In genomic region chr7:128725524-128725923, GRCh38 we compare ENCODE assay signal across 4 cellular contexts.
TF ChIP-seq lines count a peak whose summit lies in the region.

No MANE protein-coding gene starts in this region.

TF ChIP-seq in A549, 52 proteins besides CTCF, POLR2A, EP300 and RAD21:
- TF ChIP-seq USF2 (IDR thresholded peaks at IDR 0.05) (peak; percentile 46), SREBF2 (IDR thresholded peaks at IDR 0.05) (no peak)

TF ChIP-seq in HCT116, 20 proteins besides CTCF, POLR2A, EP300 and RAD21:
- TF ChIP-seq EZH2 (IDR thresholded peaks at IDR 0.05), result no peak
- TF ChIP-seq ELF1 (IDR thresholded peaks at IDR 0.05; ENCODE audit: borderline replicate concordance, low read depth), result no peak
- no peak for TF ChIP-seq YY1 (IDR thresholded peaks at IDR 0.05; ENCODE audit: extremely low read depth, insufficient replicate concordance, low read depth, low read length)
- TF ChIP-seq, protein P1, sequence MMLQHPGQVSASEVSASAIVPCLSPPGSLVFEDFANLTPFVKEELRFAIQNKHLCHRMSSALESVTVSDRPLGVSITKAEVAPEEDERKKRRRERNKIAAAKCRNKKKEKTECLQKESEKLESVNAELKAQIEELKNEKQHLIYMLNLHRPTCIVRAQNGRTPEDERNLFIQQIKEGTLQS (IDR thresholded peaks at IDR 0.05), result no peak
- TF ChIP-seq, protein P2, sequence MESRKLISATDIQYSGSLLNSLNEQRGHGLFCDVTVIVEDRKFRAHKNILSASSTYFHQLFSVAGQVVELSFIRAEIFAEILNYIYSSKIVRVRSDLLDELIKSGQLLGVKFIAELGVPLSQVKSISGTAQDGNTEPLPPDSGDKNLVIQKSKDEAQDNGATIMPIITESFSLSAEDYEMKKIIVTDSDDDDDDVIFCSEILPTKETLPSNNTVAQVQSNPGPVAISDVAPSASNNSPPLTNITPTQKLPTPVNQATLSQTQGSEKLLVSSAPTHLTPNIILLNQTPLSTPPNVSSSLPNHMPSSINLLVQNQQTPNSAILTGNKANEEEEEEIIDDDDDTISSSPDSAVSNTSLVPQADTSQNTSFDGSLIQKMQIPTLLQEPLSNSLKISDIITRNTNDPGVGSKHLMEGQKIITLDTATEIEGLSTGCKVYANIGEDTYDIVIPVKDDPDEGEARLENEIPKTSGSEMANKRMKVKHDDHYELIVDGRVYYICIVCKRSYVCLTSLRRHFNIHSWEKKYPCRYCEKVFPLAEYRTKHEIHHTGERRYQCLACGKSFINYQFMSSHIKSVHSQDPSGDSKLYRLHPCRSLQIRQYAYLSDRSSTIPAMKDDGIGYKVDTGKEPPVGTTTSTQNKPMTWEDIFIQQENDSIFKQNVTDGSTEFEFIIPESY (IDR thresholded peaks at IDR 0.05; ENCODE audit: extremely low read depth, insufficient replicate concordance, low read length), result no peak
- no peak for TF ChIP-seq POLR2AphosphoS5 (IDR thresholded peaks at IDR 0.05; ENCODE audit: low read depth, low read length)
- TF ChIP-seq SIN3A (IDR thresholded peaks at IDR 0.05; ENCODE audit: low read depth), result no peak
- TF ChIP-seq ZNF274 (IDR thresholded peaks at IDR 0.05; ENCODE audit: low read depth, low read length), result no peak

TF ChIP-seq in GM12878, 131 proteins besides CTCF, POLR2A, EP300 and RAD21:
- TF ChIP-seq RFX5 (IDR thresholded peaks at IDR 0.05; ENCODE audit: low read depth, low read length) (no peak), ZNF384 (IDR thresholded peaks at IDR 0.05; ENCODE audit: borderline replicate concordance, low read depth, low read length) (no peak), SIN3A (IDR thresholded peaks at IDR 0.05; ENCODE audit: low read depth, low read length) (no peak), RAD51 (IDR thresholded peaks at IDR 0.05) (peak; percentile 81), BHLHE40 (IDR thresholded peaks at IDR 0.05; ENCODE audit: borderline replicate concordance in 1 of 2, low read depth in 2 of 2, low read length in 1 of 2) (peak in 1 of 2 experiments; percentile 30; a peak in 1 of 4 replicates), YY1 (IDR thresholded peaks at IDR 0.05; ENCODE audit: low read depth, low read length) (peak; percentile 30; the same call in 1 of the 2 replicates), EGR1 (IDR thresholded peaks at IDR 0.05; ENCODE audit: borderline replicate concordance in 1 of 2, low read depth in 2 of 2, low read length in 2 of 2) (no peak)

TF ChIP-seq in neural cell, 6 proteins besides CTCF, POLR2A, EP300 and RAD21:
- TF ChIP-seq POLR2AphosphoS5 (IDR thresholded peaks at IDR 0.05) (no peak), TAF1 (IDR thresholded peaks at IDR 0.05; ENCODE audit: low read depth) (no peak), MXI1 (conservative IDR thresholded peaks at IDR 0.05; ENCODE audit: poor library complexity, severe bottlenecking) (no peak), SMC3 (conservative IDR thresholded peaks at IDR 0.05; ENCODE audit: poor library complexity) (no peak), EZH2 (IDR thresholded peaks at IDR 0.05; ENCODE audit: borderline replicate concordance, insufficient read depth, low read length, poor library complexity, severe bottlenecking) (no peak)
- TF ChIP-seq, protein P3, sequence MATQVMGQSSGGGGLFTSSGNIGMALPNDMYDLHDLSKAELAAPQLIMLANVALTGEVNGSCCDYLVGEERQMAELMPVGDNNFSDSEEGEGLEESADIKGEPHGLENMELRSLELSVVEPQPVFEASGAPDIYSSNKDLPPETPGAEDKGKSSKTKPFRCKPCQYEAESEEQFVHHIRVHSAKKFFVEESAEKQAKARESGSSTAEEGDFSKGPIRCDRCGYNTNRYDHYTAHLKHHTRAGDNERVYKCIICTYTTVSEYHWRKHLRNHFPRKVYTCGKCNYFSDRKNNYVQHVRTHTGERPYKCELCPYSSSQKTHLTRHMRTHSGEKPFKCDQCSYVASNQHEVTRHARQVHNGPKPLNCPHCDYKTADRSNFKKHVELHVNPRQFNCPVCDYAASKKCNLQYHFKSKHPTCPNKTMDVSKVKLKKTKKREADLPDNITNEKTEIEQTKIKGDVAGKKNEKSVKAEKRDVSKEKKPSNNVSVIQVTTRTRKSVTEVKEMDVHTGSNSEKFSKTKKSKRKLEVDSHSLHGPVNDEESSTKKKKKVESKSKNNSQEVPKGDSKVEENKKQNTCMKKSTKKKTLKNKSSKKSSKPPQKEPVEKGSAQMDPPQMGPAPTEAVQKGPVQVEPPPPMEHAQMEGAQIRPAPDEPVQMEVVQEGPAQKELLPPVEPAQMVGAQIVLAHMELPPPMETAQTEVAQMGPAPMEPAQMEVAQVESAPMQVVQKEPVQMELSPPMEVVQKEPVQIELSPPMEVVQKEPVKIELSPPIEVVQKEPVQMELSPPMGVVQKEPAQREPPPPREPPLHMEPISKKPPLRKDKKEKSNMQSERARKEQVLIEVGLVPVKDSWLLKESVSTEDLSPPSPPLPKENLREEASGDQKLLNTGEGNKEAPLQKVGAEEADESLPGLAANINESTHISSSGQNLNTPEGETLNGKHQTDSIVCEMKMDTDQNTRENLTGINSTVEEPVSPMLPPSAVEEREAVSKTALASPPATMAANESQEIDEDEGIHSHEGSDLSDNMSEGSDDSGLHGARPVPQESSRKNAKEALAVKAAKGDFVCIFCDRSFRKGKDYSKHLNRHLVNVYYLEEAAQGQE (IDR thresholded peaks at IDR 0.05; ENCODE audit: borderline replicate concordance), result no peak
